ENCODE assay signal across 10 cellular contexts in the genomic region with DNA sequence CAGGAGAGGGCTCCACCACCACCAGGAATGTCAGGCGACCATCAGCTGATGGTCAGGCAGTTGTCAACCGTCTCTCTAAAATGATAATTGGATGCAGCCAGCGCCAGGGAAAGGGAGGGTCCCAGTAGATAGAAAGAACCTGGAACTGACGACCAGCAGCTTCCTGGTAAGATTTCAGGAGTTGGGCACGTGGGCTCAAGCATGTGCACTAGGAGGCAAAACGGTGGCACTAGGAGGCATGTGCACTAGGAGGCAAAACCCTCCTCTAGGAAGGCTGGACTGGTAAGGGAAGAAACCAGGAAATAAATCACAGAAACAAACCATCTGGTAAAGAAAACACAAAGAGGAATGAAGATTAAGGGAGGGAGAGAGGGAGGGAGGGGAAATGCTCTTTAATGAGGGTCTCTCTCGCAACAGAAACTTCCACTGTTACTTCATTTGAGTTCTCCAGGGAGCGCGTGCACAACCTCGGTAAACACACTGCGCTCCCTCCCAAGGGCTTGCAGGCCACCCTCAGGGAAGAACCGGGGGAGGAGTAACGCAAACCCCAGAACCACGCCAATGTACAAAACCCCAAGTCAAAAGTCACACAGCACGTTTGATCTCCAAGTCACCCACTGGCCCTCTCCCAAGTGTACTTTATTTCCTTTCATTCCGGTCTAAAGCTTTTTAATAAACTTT.
DNase-seq lines count a peak whose midpoint lies in the region; ATAC-seq, FAIRE-seq and TF ChIP-seq lines count a peak whose summit lies in the region.
"Had no signal": no experiment of that assay in that cellular context is flagged by ENCODE, and none has a peak within 500 bp of the region (broad histone marks: within the 10 kb centered on the region; RNA-seq: fewer than 3 reads in every experiment).

No MANE protein-coding gene starts in this region.

- FAIRE-seq in GM19239 (lab: Jason Lieb, UNC): no peak

- ATAC-seq in GM21619 (IDR thresholded peaks at IDR 0.05; ENCODE audit: unreplicated experiment): no peak

- H3K4me1 Mint-ChIP-seq in nephron: peaks cover 84% of the 10 kb centered on the region

- DNase-seq in AG08395 (ENCODE audit: low spot score) (peak; percentile 33), NB4 (ENCODE audit: low read depth) (peak; percentile 92), epidermal melanocyte (ENCODE audit: insufficient read length, low spot score) (peak; percentile 43), GM19239 (ENCODE audit: insufficient read length, low spot score) (no peak), Ammon's horn (ENCODE audit: low spot score) (no peak)
- DNase-seq in stimulated activated CD8-positive, alpha-beta memory T cell treated with anti-CD3 and anti-CD28 coated beads, Interleukin-4, amount 100 ng/mL, for 48 hours: no peak
- DNase-seq: effector memory CD4-positive, alpha-beta T cell; stimulated activated CD4-positive, alpha-beta T cell treated with anti-CD3 and anti-CD28 coated beads, Interleukin-1b, Interleukin-23, amount 100 ng/mL, for 48 hours had no signal

- H3K4me3 ChIP-seq in NB4 (ENCODE audit: low read depth, low read length): peak overlapping the region; percentile 23

- H3K9me3 Mint-ChIP-seq in nephron: no peaks in the 10 kb centered on the region

- H3K27me3 Mint-ChIP-seq in nephron (ENCODE audit: low read depth): peaks cover 6% of the 10 kb centered on the region

- peak overlapping the region; percentile 93 to 99 (median 97) for H3K27ac Mint-ChIP-seq in nephron

- H3K36me3 Mint-ChIP-seq in nephron (ENCODE audit: low read depth): peaks cover 3% of the 10 kb centered on the region

- TF ChIP-seq POLR2A in NB4 (IDR thresholded peaks at IDR 0.05; ENCODE audit: extremely low read depth, insufficient read length): no peak

- H3K4me3 Mint-ChIP-seq in nephron: peak overlapping the region; percentile 46 to 73 (median 57)

- TF ChIP-seq CTCF in NB4 (IDR thresholded peaks at IDR 0.05; ENCODE audit: low read depth, low read length): no peak
- no peak for TF ChIP-seq CTCF in nephron (IDR thresholded peaks at IDR 0.05; ENCODE audit: unreplicated experiment in 3 of 3)

Comparison
In these comparisons a context has a peak if more than half of its experiments do, and no peak if none do; other contexts are left out.
1. DNase-seq: peak in AG08395 (single experiment), NB4 (single experiment) and epidermal melanocyte (single experiment); none in stimulated activated CD8-positive, alpha-beta memory T cell treated with anti-CD3 and anti-CD28 coated beads, Interleukin-4, amount 100 ng/mL, for 48 hours (single experiment), GM19239 (single experiment) and Ammon's horn (single experiment).